Comparison of ENCODE assay signal across 36 cellular contexts in genomic region chrX:3648084-3648483, GRCh38.
DNase-seq lines count a peak whose midpoint lies in the region; ATAC-seq, FAIRE-seq and TF ChIP-seq lines count a peak whose summit lies in the region.
"Had no signal": no experiment of that assay in that cellular context is flagged by ENCODE, and none has a peak within 500 bp of the region (broad histone marks: within the 10 kb centered on the region; RNA-seq: fewer than 3 reads in every experiment).

No MANE protein-coding gene starts in this region.

- no peaks in the 10 kb centered on the region for H3K27me3 ChIP-seq in mammary epithelial cell (ENCODE audit: insufficient read depth, low read length)
- no peaks in the 10 kb centered on the region for H3K27me3 ChIP-seq in GM12878 (replicated peaks in 1 of 2; ENCODE audit: control insufficient read depth in 2 of 2, insufficient read depth in 2 of 2, low read length in 1 of 2)
- H3K27me3 ChIP-seq in K562 (ENCODE audit: control insufficient read depth in 2 of 2, insufficient read depth in 2 of 2, low read length in 2 of 2): no peaks in the 10 kb centered on the region
- H3K27me3 ChIP-seq: BE2C; BLaER1; BLaER1 treated with 17β-estradiol and CSF1 and Interleukin-3, amounts not matched to agents 10 nM and 100 nM had no signal

- ATAC-seq in GM12878 (no peak), K562 (no peak), HG03565 (IDR thresholded peaks at IDR 0.05; ENCODE audit: unreplicated experiment) (no peak), HG03025 (IDR thresholded peaks at IDR 0.05; ENCODE audit: low FRiP score, unreplicated experiment) (no peak)
- ATAC-seq in effector memory CD8-positive, alpha-beta T cell (replicated peaks): no peak
- ATAC-seq in naive thymus-derived CD8-positive, alpha-beta T cell: no peak
- ATAC-seq: A549; CD8-positive, alpha-beta T cell had no signal

- H3K36me3 ChIP-seq in mammary epithelial cell (ENCODE audit: insufficient read depth, low read length) (peaks cover 5% of the 10 kb centered on the region), GM12878 (ENCODE audit: control insufficient read depth in 2 of 2, insufficient read depth in 2 of 2, low read length in 1 of 2) (peaks cover under 1 to 13% of the 10 kb centered on the region in 2 experiments), K562 (ENCODE audit: control insufficient read depth, insufficient read depth, low read length) (peaks cover 53% of the 10 kb centered on the region; the same call in 2 of the 3 replicates)
- H3K36me3 ChIP-seq: BE2C had no signal

- POLR2A ChIA-PET in MCF 10A (lab: Yijun Ruan, JAX) (no interaction called here), GM12878 (lab: Charles Lee) (no interaction called here), K562 (lab: Yijun Ruan, JAX) (no interaction called here)
- POLR2A ChIA-PET in naive thymus-derived CD8-positive, alpha-beta T cell (lab: Charles Lee): no interaction called here

- H3K27ac ChIP-seq in mammary epithelial cell (ENCODE audit: insufficient read depth, low read depth, low read length) (no peak overlapping the region), GM12878 (ENCODE audit: control insufficient read depth, insufficient read depth) (no peak overlapping the region), K562 (ENCODE audit: extremely low read depth, low read depth, low read length) (no peak overlapping the region)
- H3K27ac ChIP-seq: 22Rv1; A549; BLaER1; BLaER1 treated with 17β-estradiol and CSF1 and Interleukin-3, amounts not matched to agents 10 nM and 100 nM; C4-2B had no signal

- WGBS in mammary epithelial cell (ENCODE audit: low coverage, missing lambda C conversion rate): 91% methylated on average over 2 of the region's 2 CpGs
- 100% methylated on average over 2 of the region's 2 CpGs for WGBS in GM12878 (ENCODE audit: insufficient coverage, insufficient replicate concordance, low lambda C conversion rate, missing lambda C conversion rate)
- 100% methylated on average over 2 of the region's 2 CpGs for WGBS in K562 (ENCODE audit: insufficient coverage, low coverage, missing lambda C conversion rate)

- H3K4me1 Mint-ChIP-seq in MCF 10A (ENCODE audit: insufficient read depth, unreplicated experiment): no peaks in the 10 kb centered on the region
- H3K4me1 Mint-ChIP-seq in effector memory CD8-positive, alpha-beta T cell (ENCODE audit: low read depth in 2 of 2): peaks cover 1 to 6% of the 10 kb centered on the region in 2 donors
- peaks cover 0 to 3% (median 0%) of the 10 kb centered on the region in 4 donors for H3K4me1 Mint-ChIP-seq in naive thymus-derived CD8-positive, alpha-beta T cell
- H3K4me1 Mint-ChIP-seq: B cell, CD14-positive monocyte had no signal

- dilution Hi-C loops in mammary epithelial cell (cut with HindIII; ENCODE audit: low sequenced_read_pairs): no loop called here

- no peaks in the 10 kb centered on the region for H3K9me1 ChIP-seq in K562 (ENCODE audit: control insufficient read depth, insufficient read depth, low read length)

- H3K4me3 Mint-ChIP-seq in MCF 10A (ENCODE audit: unreplicated experiment): no peak overlapping the region
- no peak overlapping the region for H3K4me3 Mint-ChIP-seq in effector memory CD8-positive, alpha-beta T cell
- H3K4me3 Mint-ChIP-seq in naive thymus-derived CD8-positive, alpha-beta T cell: no peak overlapping the region
- H3K4me3 Mint-ChIP-seq: B cell; CD14-positive monocyte; CD4-positive, alpha-beta memory T cell; CD4-positive, alpha-beta T cell; CD4-positive, CD25-positive, alpha-beta regulatory T cell; CD8-positive, alpha-beta memory T cell; CD8-positive, alpha-beta T cell had no signal

- no peaks in the 10 kb centered on the region for H4K20me1 ChIP-seq in mammary epithelial cell (ENCODE audit: insufficient read depth, low read length)
- H4K20me1 ChIP-seq in GM12878 (ENCODE audit: control insufficient read depth, insufficient read depth): no peaks in the 10 kb centered on the region
- H4K20me1 ChIP-seq in K562 (replicated peaks; ENCODE audit: control insufficient read depth, insufficient read depth, low read length): no peaks in the 10 kb centered on the region

- DNase-seq in MCF 10A (ENCODE audit: unreplicated experiment): no peak
- no peak for DNase-seq in mammary epithelial cell
- no peak for DNase-seq in GM12878 (ENCODE audit: low read depth, low spot score)
- DNase-seq in K562 (ENCODE audit: extremely low read depth in 1 of 4, low spot score in 3 of 4): no peak
- no peak for DNase-seq in effector memory CD8-positive, alpha-beta T cell
- DNase-seq in naive thymus-derived CD8-positive, alpha-beta T cell: no peak
- DNase-seq: 8988T; ACHN; AML-193; BE2C; C1 segment of cervical spinal cord; Caco-2; Calu3; CD4-positive, alpha-beta memory T cell; CD4-positive, alpha-beta T cell; CD4-positive, CD25-positive, alpha-beta regulatory T cell; CD8-positive, alpha-beta memory T cell; CD8-positive, alpha-beta T cell; COR-L47; DMS 273 treated with DMSO at 0.1 percent for 48 hours; DMS153; DMS53; DMS79; DMS79 treated with DMSO at 0.1 percent for 48 hours; DND-41; EL had no signal

- H3K4me3 ChIP-seq in mammary epithelial cell (replicated peaks in 1 of 3; ENCODE audit: insufficient read depth in 1 of 3, low read depth in 2 of 3, low read length in 3 of 3) (no peak overlapping the region), GM12878 (no peak overlapping the region), K562 (no peak overlapping the region)
- H3K4me3 ChIP-seq: A549; BLaER1; BLaER1 treated with 17β-estradiol and CSF1 and Interleukin-3, amounts not matched to agents 10 nM and 100 nM had no signal

- H2AFZ ChIP-seq in mammary epithelial cell (ENCODE audit: low read depth, low read length) (no peak overlapping the region), GM12878 (ENCODE audit: control insufficient read depth, low read depth, low read length) (no peak overlapping the region), K562 (ENCODE audit: low read depth, low read length) (no peak overlapping the region)

- no peak for TF ChIP-seq RAD21 in GM12878 (IDR thresholded peaks at IDR 0.05; ENCODE audit: insufficient read depth, low read depth, low read length)
- TF ChIP-seq RAD21 in K562 (CRISPR knock-in tag; conservative IDR thresholded peaks at IDR 0.05 in 1 of 2, IDR thresholded peaks at IDR 0.05 in 1 of 2): no peak

- RAD21 ChIA-PET in GM12878 (lab: Charles Lee; ENCODE audit: unreplicated experiment): interaction anchor here (0.9 kb wide), 1 partner anchor 164 kb away, joined by 3 read pairs; no protein-coding TSS in a partner anchor

- TF ChIP-seq CTCF in MCF 10A (IDR thresholded peaks at IDR 0.05; ENCODE audit: unreplicated experiment) (no peak), mammary epithelial cell (conservative IDR thresholded peaks at IDR 0.05 in 1 of 2, IDR thresholded peaks at IDR 0.05 in 1 of 2; ENCODE audit: extremely low read depth in 1 of 2, insufficient read depth in 1 of 2, low read depth in 1 of 2, low read length in 2 of 2) (no peak), GM12878 (IDR thresholded peaks at IDR 0.05 in 2 of 3, conservative IDR thresholded peaks at IDR 0.05 in 1 of 3; ENCODE audit: control insufficient read depth in 2 of 3, extremely low read depth in 1 of 3, insufficient read depth in 1 of 3, low read depth in 3 of 3, low read length in 3 of 3) (no peak), K562 (IDR thresholded peaks at IDR 0.05 in 2 of 3, conservative IDR thresholded peaks at IDR 0.05 in 1 of 3; ENCODE audit: insufficient read depth in 2 of 3, low read depth in 1 of 3, low read length in 3 of 3) (no peak)

- in situ Hi-C loops in mammary epithelial cell (cut with MboI; ENCODE audit: low sequenced_read_pairs in 2 of 2) (no loop called here), GM12878 (cut with MboI) (no loop called here), K562 (cut with MboI) (loop anchor here (25.0 kb wide), 1 partner anchor 761 kb away; no protein-coding TSS in a partner anchor)

- H3K4me2 ChIP-seq in mammary epithelial cell (ENCODE audit: insufficient read depth, low read depth, low read length): no peak overlapping the region
- H3K4me2 ChIP-seq in GM12878 (ENCODE audit: control insufficient read depth, insufficient read depth): no peak overlapping the region
- H3K4me2 ChIP-seq in K562 (ENCODE audit: insufficient read depth, low read length): no peak overlapping the region
- H3K4me2 ChIP-seq: A549; BLaER1; BLaER1 treated with 17β-estradiol and CSF1 and Interleukin-3, amounts not matched to agents 10 nM and 100 nM had no signal

- H3K4me1 ChIP-seq in mammary epithelial cell (ENCODE audit: insufficient read depth, low read length) (no peaks in the 10 kb centered on the region), GM12878 (ENCODE audit: control insufficient read depth, insufficient read depth, low read length) (no peaks in the 10 kb centered on the region), K562 (replicated peaks in 1 of 2; ENCODE audit: control insufficient read depth in 2 of 2, insufficient read depth in 2 of 2, low read length in 2 of 2) (no peaks in the 10 kb centered on the region)
- H3K4me1 ChIP-seq: A549; BE2C; BLaER1; BLaER1 treated with 17β-estradiol and CSF1 and Interleukin-3, amounts not matched to agents 10 nM and 100 nM; Caco-2 had no signal

- H3K9me3 Mint-ChIP-seq in MCF 10A (ENCODE audit: unreplicated experiment): no peaks in the 10 kb centered on the region
- no peaks in the 10 kb centered on the region for H3K9me3 Mint-ChIP-seq in effector memory CD8-positive, alpha-beta T cell
- peaks cover 0 to 2% (median 0%) of the 10 kb centered on the region in 9 donors for H3K9me3 Mint-ChIP-seq in naive thymus-derived CD8-positive, alpha-beta T cell
- H3K9me3 Mint-ChIP-seq: CD4-positive, alpha-beta T cell; CD8-positive, alpha-beta T cell had no signal

- FAIRE-seq in GM12878 (lab: Jason Lieb, UNC): no peak
- no peak for FAIRE-seq in K562 (lab: Jason Lieb, UNC)
- FAIRE-seq: A549, D721Med had no signal

- H3K36me3 Mint-ChIP-seq in MCF 10A (ENCODE audit: insufficient read depth, unreplicated experiment): peaks cover 64% of the 10 kb centered on the region
- peaks cover 41% of the 10 kb centered on the region for H3K36me3 Mint-ChIP-seq in effector memory CD8-positive, alpha-beta T cell (ENCODE audit: insufficient read depth)
- peaks cover 0 to 47% (median 15%) of the 10 kb centered on the region in 3 donors for H3K36me3 Mint-ChIP-seq in naive thymus-derived CD8-positive, alpha-beta T cell

- H3K27me3 Mint-ChIP-seq in MCF 10A (ENCODE audit: insufficient read depth, unreplicated experiment): no peaks in the 10 kb centered on the region
- no peaks in the 10 kb centered on the region for H3K27me3 Mint-ChIP-seq in effector memory CD8-positive, alpha-beta T cell
- H3K27me3 Mint-ChIP-seq in naive thymus-derived CD8-positive, alpha-beta T cell: no peaks in the 10 kb centered on the region
- H3K27me3 Mint-ChIP-seq: B cell; CD4-positive, alpha-beta memory T cell; CD4-positive, alpha-beta T cell; CD4-positive, CD25-positive, alpha-beta regulatory T cell; CD8-positive, alpha-beta memory T cell had no signal

- CTCF ChIA-PET in MCF 10A (lab: Yijun Ruan, JAX): interaction anchor here (0.5 to 1.7 kb wide), 6 partner anchors 11 to 437 kb away, joined by 3 to 4 read pairs (median 3); no protein-coding TSS in a partner anchor
- CTCF ChIA-PET in mammary epithelial cell (lab: Charles Lee; ENCODE audit: low non-redundant PET): no interaction called here
- CTCF ChIA-PET in GM12878 (lab: Yijun Ruan, JAX): interaction anchor here (1.6 to 2.3 kb wide), 2 partner anchors 16 to 164 kb away, joined by 5 to 17 read pairs; no protein-coding TSS in a partner anchor
- CTCF ChIA-PET in K562 (lab: Yijun Ruan, JAX; ENCODE audit: low intra/inter-chr PET ratio): no interaction called here

- H3K9ac ChIP-seq in mammary epithelial cell (ENCODE audit: insufficient read depth, low read length) (no peak overlapping the region), GM12878 (ENCODE audit: control insufficient read depth, insufficient read depth, low read length) (no peak overlapping the region), K562 (ENCODE audit: insufficient read depth in 1 of 2, low read depth in 2 of 2, low read length in 2 of 2) (no peak overlapping the region)
- H3K9ac ChIP-seq: BLaER1; BLaER1 treated with 17β-estradiol and CSF1 and Interleukin-3, amounts not matched to agents 10 nM and 100 nM had no signal

- BruUV-seq in MCF 10A (replicated peaks; lab: Mats Ljungman, UMichigan) (no TSS peak), mammary epithelial cell (replicated peaks; lab: Mats Ljungman, UMichigan) (no TSS peak), GM12878 (replicated peaks; lab: Mats Ljungman, UMichigan) (no TSS peak), K562 (replicated peaks; lab: Mats Ljungman, UMichigan) (TSS peak; percentile 30)

- peaks cover 5% of the 10 kb centered on the region for H3K9me3 ChIP-seq in mammary epithelial cell (replicated peaks; ENCODE audit: insufficient read depth, low read length)
- peaks cover 3% of the 10 kb centered on the region; the same call in 2 of the 3 replicates for H3K9me3 ChIP-seq in GM12878 (replicated peaks; ENCODE audit: control insufficient read depth, insufficient read depth, low read length)
- no peaks in the 10 kb centered on the region; the same call in 1 of the 2 replicates for H3K9me3 ChIP-seq in K562 (replicated peaks; ENCODE audit: control insufficient read depth, insufficient read depth, low read depth, low read length)
- H3K9me3 ChIP-seq: A549, BE2C, Caco-2 had no signal

- intact Hi-C loops in MCF 10A (cut with micrococcal nuclease): no loop called here
- intact Hi-C loops in mammary epithelial cell (cut with micrococcal nuclease): no loop called here
- intact Hi-C loops in GM12878 (cut with micrococcal nuclease; ENCODE audit: unreplicated experiment): no loop called here
- intact Hi-C loops in K562 (cut with micrococcal nuclease): no loop called here

- SMC1A ChIA-PET in GM12878 (lab: Charles Lee; ENCODE audit: uncharacterized antibody, unreplicated experiment): interaction anchor here (1.4 to 1.5 kb wide), 2 partner anchors 9 to 163 kb away, joined by 3 to 5 read pairs; no protein-coding TSS in a partner anchor

- H3K79me2 ChIP-seq in mammary epithelial cell (ENCODE audit: insufficient read depth, low read length) (peaks cover 2% of the 10 kb centered on the region), GM12878 (ENCODE audit: control insufficient read depth, insufficient read depth, low read length) (no peaks in the 10 kb centered on the region), K562 (ENCODE audit: control insufficient read depth, insufficient read depth, low read length) (no peaks in the 10 kb centered on the region)

- TF ChIP-seq EP300 in GM12878 (IDR thresholded peaks at IDR 0.05; ENCODE audit: borderline replicate concordance in 1 of 2, control insufficient read depth in 1 of 2, low read depth in 2 of 2, low read length in 2 of 2): no peak
- no peak for TF ChIP-seq EP300 in K562 (IDR thresholded peaks at IDR 0.05; ENCODE audit: low read length)

- H3K27ac Mint-ChIP-seq in MCF 10A (ENCODE audit: low read depth, unreplicated experiment): peak overlapping the region; percentile 42
- peak overlapping the region; percentile 79 to 83 for H3K27ac Mint-ChIP-seq in effector memory CD8-positive, alpha-beta T cell
- no peak overlapping the region for H3K27ac Mint-ChIP-seq in naive thymus-derived CD8-positive, alpha-beta T cell
- H3K27ac Mint-ChIP-seq: B cell; CD4-positive, alpha-beta T cell; CD4-positive, CD25-positive, alpha-beta regulatory T cell; CD8-positive, alpha-beta T cell had no signal

- TF ChIP-seq POLR2A in GM12878 (IDR thresholded peaks at IDR 0.05; ENCODE audit: low read depth, low read length): no peak
- no peak for TF ChIP-seq POLR2A in K562 (conservative IDR thresholded peaks at IDR 0.05)

Comparison
In these comparisons a context has a peak if more than half of its experiments do, and no peak if none do; other contexts are left out.
1. CTCF ChIA-PET loops: an anchor here in MCF 10A (0.5 to 1.7 kb wide) and GM12878 (1.6 to 2.3 kb wide); none called in mammary epithelial cell and K562.
2. H3K27ac Mint-ChIP-seq: peak in MCF 10A (single experiment) and effector memory CD8-positive, alpha-beta T cell (2 of 2); none in naive thymus-derived CD8-positive, alpha-beta T cell (0 of 10).